ENCODE assay signal across 6 cellular contexts in the genomic region with DNA sequence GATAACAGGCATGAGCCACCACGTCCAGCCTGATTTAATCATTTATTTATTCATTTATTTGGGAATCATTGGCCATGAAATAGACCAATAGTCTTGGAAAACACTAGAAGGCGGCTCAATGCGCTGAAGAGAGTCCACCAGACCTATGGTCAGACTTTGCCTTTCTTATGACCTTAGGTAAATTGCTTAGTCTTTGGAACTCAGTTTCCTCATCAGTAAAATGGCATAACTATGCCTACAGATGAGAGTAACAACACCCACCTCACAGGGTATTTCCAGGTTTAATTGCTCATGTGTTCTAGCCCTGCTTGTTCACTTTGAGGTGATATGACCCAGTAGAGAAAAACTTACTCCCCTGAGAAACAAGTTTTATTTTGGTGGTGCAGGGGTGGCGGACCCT.
"Had no signal": no experiment of that assay in that cellular context is flagged by ENCODE, and none has a peak within 500 bp of the region (broad histone marks: within the 10 kb centered on the region; RNA-seq: fewer than 3 reads in every experiment).

No MANE protein-coding gene starts in this region.

- H3K4me3 Mint-ChIP-seq: IgD-negative memory B cell had no signal

- ATAC-seq: HepG2 had no signal

- FAIRE-seq: HepG2, HTR-8/SVneo had no signal

- DNase-seq: IMR-90, KBM-7 had no signal

- H3K27ac ChIP-seq: HL-60 had no signal
